ENCODE assay signal across 1 cellular context in the genomic region with DNA sequence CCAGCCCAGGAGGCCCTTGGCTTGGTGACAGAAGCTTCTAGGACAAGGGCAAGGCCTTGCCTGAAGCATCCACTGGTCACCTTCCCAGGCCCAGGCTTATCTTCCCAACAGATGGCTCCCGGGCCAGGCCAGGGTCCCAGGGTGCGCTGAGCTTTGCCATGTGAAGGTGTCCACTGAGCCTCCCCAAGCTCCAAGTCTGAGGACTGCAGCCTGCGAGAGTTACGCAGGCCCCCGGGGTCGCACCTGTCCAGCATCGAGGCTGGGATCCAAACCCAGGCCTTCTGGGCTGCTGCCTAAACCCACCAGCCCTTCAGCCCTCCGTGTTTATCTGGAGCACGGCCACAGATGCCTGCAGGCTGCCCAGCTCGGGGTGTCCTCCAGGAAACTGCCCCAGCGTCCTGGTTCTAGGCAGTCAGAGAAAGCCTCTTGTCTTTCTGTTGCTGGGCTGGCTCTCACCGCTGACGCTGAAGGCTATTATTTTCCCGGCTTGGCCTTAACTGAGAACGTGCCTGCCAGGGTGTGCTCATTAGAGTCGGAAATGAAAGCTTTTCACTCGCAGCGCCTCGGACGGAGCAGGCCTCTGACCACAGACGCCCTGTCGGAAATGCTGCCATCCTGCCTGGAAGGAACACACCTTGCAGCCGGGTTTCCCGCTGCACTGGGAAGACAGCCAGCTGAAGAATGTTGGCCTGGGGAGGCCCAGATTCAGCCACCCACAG.
TF ChIP-seq lines count a peak whose summit lies in the region.

No MANE protein-coding gene starts in this region.

TF ChIP-seq in IMR-90, 13 proteins besides CTCF, POLR2A, EP300 and RAD21:
- TF ChIP-seq SMC3 (IDR thresholded peaks at IDR 0.05; ENCODE audit: low read depth, low read length) (no peak), ELK1 (IDR thresholded peaks at IDR 0.05; ENCODE audit: borderline replicate concordance, low read depth, low read length) (no peak), NFE2L2 (IDR thresholded peaks at IDR 0.05; ENCODE audit: low read depth, low read length) (no peak), CHD1 (IDR thresholded peaks at IDR 0.05; ENCODE audit: low read depth, low read length) (no peak), CEBPB (IDR thresholded peaks at IDR 0.05; ENCODE audit: low read depth, low read length) (no peak), MAZ (IDR thresholded peaks at IDR 0.05; ENCODE audit: borderline replicate concordance, low read depth, low read length) (no peak), MXI1 (IDR thresholded peaks at IDR 0.05; ENCODE audit: borderline replicate concordance, low read depth, low read length) (no peak), MAFK (IDR thresholded peaks at IDR 0.05; ENCODE audit: low read depth, low read length) (no peak), FOS (IDR thresholded peaks at IDR 0.05; ENCODE audit: low read depth, low read length) (no peak), BHLHE40 (IDR thresholded peaks at IDR 0.05; ENCODE audit: low read depth, low read length) (no peak), RCOR1 (IDR thresholded peaks at IDR 0.05; ENCODE audit: insufficient replicate concordance, low read length) (no peak), RFX5 (IDR thresholded peaks at IDR 0.05; ENCODE audit: low read depth, low read length) (no peak)
- TF ChIP-seq, protein P1, sequence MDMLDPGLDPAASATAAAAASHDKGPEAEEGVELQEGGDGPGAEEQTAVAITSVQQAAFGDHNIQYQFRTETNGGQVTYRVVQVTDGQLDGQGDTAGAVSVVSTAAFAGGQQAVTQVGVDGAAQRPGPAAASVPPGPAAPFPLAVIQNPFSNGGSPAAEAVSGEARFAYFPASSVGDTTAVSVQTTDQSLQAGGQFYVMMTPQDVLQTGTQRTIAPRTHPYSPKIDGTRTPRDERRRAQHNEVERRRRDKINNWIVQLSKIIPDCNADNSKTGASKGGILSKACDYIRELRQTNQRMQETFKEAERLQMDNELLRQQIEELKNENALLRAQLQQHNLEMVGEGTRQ (IDR thresholded peaks at IDR 0.05; ENCODE audit: low read depth, low read length) = no peak
